Comparison of ENCODE assay signal across 13 cellular contexts in genomic region chr13:110409581-110409992, GRCh38.
DNase-seq lines count a peak whose midpoint lies in the region; ATAC-seq, FAIRE-seq and TF ChIP-seq lines count a peak whose summit lies in the region.
"Had no signal": no experiment of that assay in that cellular context is flagged by ENCODE, and none has a peak within 500 bp of the region (broad histone marks: within the 10 kb centered on the region; RNA-seq: fewer than 3 reads in every experiment).

No MANE protein-coding gene starts in this region.

- peak; percentile 94 for DNase-seq in Daoy (ENCODE audit: low read depth)
- DNase-seq in amniotic epithelial cell (ENCODE audit: low read depth): peak; percentile 49
- no peak for DNase-seq in left ventricle myocardium superior
- peak; percentile 66 for DNase-seq in retinal pigment epithelial cell (ENCODE audit: low read depth)
- DNase-seq in Karpas-422: no peak
- no peak for DNase-seq in frontal cortex (ENCODE audit: low spot score in 2 of 2)
- DNase-seq in stimulated activated CD4-positive, alpha-beta T cell treated with anti-CD3 and anti-CD28 coated beads, Interleukin-1b, Interleukin-23, amount 100 ng/mL, for 48 hours: no peak
- DNase-seq: activated CD4-positive, alpha-beta T cell treated with anti-CD3 and anti-CD28 coated beads, Interleukin-2, amount 50 U/mL, for 4 hours; COR-L47; small intestine; stimulated activated naive B cell treated with anti-CD40 and anti-IgM and Interleukin-4, amounts not matched to agents 10 μg/mL and 1 μg/mL and 100 μg/mL, for 72 hours had no signal

- H3K36me3 ChIP-seq in Karpas-422 (ENCODE audit: insufficient read depth, low read length): no peaks in the 10 kb centered on the region

- H3K79me2 ChIP-seq in Karpas-422 (ENCODE audit: low read length): no peaks in the 10 kb centered on the region

- no peak overlapping the region for H3K4me2 ChIP-seq in Karpas-422 (ENCODE audit: low read depth, low read length, poor library complexity, severe bottlenecking)

- H3K4me3 ChIP-seq in retinal pigment epithelial cell (ENCODE audit: low read length) (no peak overlapping the region), Karpas-422 (ENCODE audit: low read length) (no peak overlapping the region)

- H3K4me1 ChIP-seq in Karpas-422 (ENCODE audit: low read length): no peaks in the 10 kb centered on the region

- no peaks in the 10 kb centered on the region for H3K9me3 ChIP-seq in Karpas-422 (ENCODE audit: low read length)

- FAIRE-seq in frontal cortex (lab: Jason Lieb, UNC): no peak
- FAIRE-seq: small intestine had no signal

- H3K9ac ChIP-seq in Karpas-422 (ENCODE audit: low read length): no peak overlapping the region

- intact Hi-C loops in left ventricle myocardium superior (cut with micrococcal nuclease): no loop called here

- H2AFZ ChIP-seq in Karpas-422 (ENCODE audit: low read length): no peak overlapping the region

- H3K27ac ChIP-seq in Karpas-422 (ENCODE audit: low read length): no peak overlapping the region

- ATAC-seq in left ventricle myocardium superior: peak; percentile 5
- ATAC-seq in HG02571 (IDR thresholded peaks at IDR 0.05; ENCODE audit: unreplicated experiment): no peak
- ATAC-seq: Panc1; stimulated activated naive B cell treated with anti-CD40 and anti-IgM and Interleukin-4, amounts not matched to agents 10 μg/mL and 1 μg/mL and 100 μg/mL, for 72 hours had no signal

- H3K27me3 ChIP-seq in Karpas-422 (ENCODE audit: low read length): no peaks in the 10 kb centered on the region

- H3K9me2 ChIP-seq in Karpas-422 (replicated peaks; ENCODE audit: insufficient read depth, low read length): no peaks in the 10 kb centered on the region

- TF ChIP-seq CTCF in retinal pigment epithelial cell (conservative IDR thresholded peaks at IDR 0.05; ENCODE audit: low read depth, low read length): no peak

- H4K20me1 ChIP-seq in Karpas-422 (ENCODE audit: insufficient read depth, low read depth, low read length): no peaks in the 10 kb centered on the region

Comparison
In these comparisons a context has a peak if more than half of its experiments do, and no peak if none do; other contexts are left out.
1. DNase-seq: peak in Daoy (single experiment), amniotic epithelial cell (single experiment) and retinal pigment epithelial cell (single experiment); none in left ventricle myocardium superior (single experiment), Karpas-422 (single experiment), frontal cortex (0 of 2) and stimulated activated CD4-positive, alpha-beta T cell treated with anti-CD3 and anti-CD28 coated beads, Interleukin-1b, Interleukin-23, amount 100 ng/mL, for 48 hours (single experiment).